1 cellular context compared by ENCODE assay signal in genomic region chr2:102795641-102796040, GRCh38.
TF ChIP-seq lines count a peak whose summit lies in the region.

No MANE protein-coding gene starts in this region.

TF ChIP-seq in HepG2, 621 proteins besides CTCF, POLR2A, EP300 and RAD21 (continued from another document):
- TF ChIP-seq THAP7 (CRISPR knock-in tag; IDR thresholded peaks at IDR 0.05) (no peak), SYNCRIP (IDR thresholded peaks at IDR 0.05; ENCODE audit: insufficient read depth, low read depth, low read length) (no peak), TGIF2 (CRISPR knock-in tag; IDR thresholded peaks at IDR 0.05) (no peak), ZSCAN22 (CRISPR knock-in tag; IDR thresholded peaks at IDR 0.05) (no peak), BCL6 (CRISPR knock-in tag; IDR thresholded peaks at IDR 0.05) (no peak), ZBTB7A (CRISPR knock-in tag; IDR thresholded peaks at IDR 0.05) (no peak), SMAD3 (CRISPR knock-in tag; IDR thresholded peaks at IDR 0.05) (no peak), THYN1 (CRISPR knock-in tag; IDR thresholded peaks at IDR 0.05; ENCODE audit: borderline replicate concordance, low read depth) (no peak)
